In the genomic region with DNA sequence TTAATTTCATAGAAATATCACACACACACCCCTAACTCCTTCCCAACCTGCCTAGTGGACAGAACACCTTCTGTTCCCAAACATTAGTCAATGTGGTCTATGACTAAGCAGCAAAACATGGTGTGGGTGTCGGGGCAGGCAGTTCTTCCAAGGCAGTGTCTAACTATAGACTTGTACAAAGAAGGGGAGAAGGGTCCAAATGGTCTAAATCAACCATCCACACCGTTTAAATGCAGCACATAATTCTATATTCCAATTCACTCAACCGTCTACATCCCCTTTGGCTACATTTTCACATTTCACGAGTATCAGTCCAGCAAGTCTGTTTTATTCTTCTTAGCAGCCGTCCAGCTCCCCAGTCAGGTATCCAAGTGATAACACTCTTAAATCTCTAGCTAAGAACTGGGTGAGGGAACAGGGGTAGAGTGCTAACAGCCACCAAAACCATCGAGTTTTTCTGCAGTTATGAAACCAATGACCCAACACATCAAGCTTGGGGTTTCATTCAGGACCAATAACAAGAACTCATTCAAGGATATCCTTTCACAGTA, we compare ENCODE assay signal across 8 cellular contexts. TPM values are rescaled to one million over a fixed set of nuclear protein-coding genes. Genes with fewer than 3 reads are reported as not detected.
DNase-seq lines count a peak whose midpoint lies in the region; FAIRE-seq and TF ChIP-seq lines count a peak whose summit lies in the region.

No MANE protein-coding gene starts in this region.

- DNase-seq in NCI-H82 (lab: John Stamatoyannopoulos, UW) (peak; percentile 69), NCI-H82 treated with DMSO at 0.1 percent for 48 hours (lab: John Stamatoyannopoulos, UW; ENCODE audit: unreplicated experiment) (no peak), middle frontal gyrus (ENCODE audit: extremely low spot score, low spot score) (no peak), AML-193 (lab: John Stamatoyannopoulos, UW) (no peak)
- no peak for DNase-seq in activated CD4-positive, alpha-beta T cell treated with anti-CD3 and anti-CD28 coated beads, Interleukin-2, amount 50 U/mL, for 1 hour

- H3K4me1 ChIP-seq in urinary bladder (ENCODE audit: insufficient read depth), result no peaks in the 10 kb centered on the region

- 41% methylated on average over 6 of the region's 6 CpGs for WGBS in urinary bladder

- peak overlapping the region; percentile 35 for H3K4me3 ChIP-seq in urinary bladder (ENCODE audit: low read depth, low read length)

- H3K36me3 ChIP-seq in urinary bladder (ENCODE audit: insufficient read depth), result no peaks in the 10 kb centered on the region

- H3K27ac ChIP-seq in VCaP (peak overlapping the region; percentile 92), urinary bladder (ENCODE audit: low read depth) (no peak overlapping the region)

- TF ChIP-seq CTCF in VCaP (conservative IDR thresholded peaks at IDR 0.05), result no peak

- FAIRE-seq in islet of Langerhans (lab: Jason Lieb, UNC), result peak; percentile 85

RNA-seq across cellular contexts. Expression of gene ZNF608, which starts 3.4 kb away (rescaled TPM):
- total RNA-seq in urinary bladder, result 23.7 TPM
- polyA plus RNA-seq in urinary bladder, result 5.1 TPM
